9 cellular contexts compared by ENCODE assay signal in the genomic region with DNA sequence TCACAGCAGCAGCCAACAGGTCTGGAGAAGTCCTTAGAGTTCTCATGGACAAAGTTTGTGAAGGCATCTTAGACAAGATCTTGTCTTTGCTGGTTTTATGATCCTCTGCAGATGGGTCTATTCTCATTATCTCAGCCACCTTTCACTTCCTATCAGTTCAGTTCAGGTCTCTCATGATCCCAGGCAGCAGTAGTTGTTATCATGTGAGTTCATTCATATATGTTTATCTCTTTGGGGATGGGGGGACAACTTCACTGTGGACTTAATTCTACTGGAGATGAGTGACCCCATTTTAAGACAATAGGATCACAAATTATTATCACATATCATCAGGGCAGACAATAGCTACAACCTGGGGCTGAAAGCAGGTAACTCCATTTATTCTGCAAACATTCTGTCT. TPM values are rescaled to one million over a fixed set of nuclear protein-coding genes. Genes with fewer than 3 reads are reported as not detected.
"Had no signal": no experiment of that assay in that cellular context is flagged by ENCODE, and none has a peak within 500 bp of the region (broad histone marks: within the 10 kb centered on the region; RNA-seq: fewer than 3 reads in every experiment).

No MANE protein-coding gene starts in this region.

RNA-seq across cellular contexts. Expression of a gene that starts 6.0 kb away (rescaled TPM):
- polyA plus RNA-seq: naive thymus-derived CD4-positive, alpha-beta T cell had no signal

RNA-seq across cellular contexts. Expression of a gene that starts 48.1 kb away (rescaled TPM):
- total RNA-seq: kidney epithelial cell, left colon, left lobe of liver, lower leg skin, lung microvascular endothelial cell, mammary epithelial cell had no signal
- polyA plus RNA-seq: immature natural killer cell; keratinocyte; mammary epithelial cell; naive thymus-derived CD4-positive, alpha-beta T cell had no signal
